Comparison of ENCODE assay signal across 1 cellular context in genomic region chr9:124839612-124840299, GRCh38.
TF ChIP-seq lines count a peak whose summit lies in the region.

No MANE protein-coding gene starts in this region.

TF ChIP-seq in GM23338, 12 proteins besides CTCF, POLR2A, EP300 and RAD21 (continued from another document):
- no peak for TF ChIP-seq ETS1 (IDR thresholded peaks at IDR 0.05)
- no peak for TF ChIP-seq REST (IDR thresholded peaks at IDR 0.05; ENCODE audit: unreplicated experiment)
- TF ChIP-seq EZH2 (IDR thresholded peaks at IDR 0.05; ENCODE audit: low read depth, unreplicated experiment), result no peak
- TF ChIP-seq ZNF331 (CRISPR knock-in tag; IDR thresholded peaks at IDR 0.05; ENCODE audit: low read depth), result no peak
- no peak for TF ChIP-seq CREB1 (CRISPR knock-in tag; IDR thresholded peaks at IDR 0.05; ENCODE audit: low read depth)
- TF ChIP-seq EZH2phosphoT487 (IDR thresholded peaks at IDR 0.05; ENCODE audit: unreplicated experiment), result no peak
- TF ChIP-seq STAT1 (IDR thresholded peaks at IDR 0.05; ENCODE audit: unreplicated experiment), result no peak
- TF ChIP-seq JUNB (IDR thresholded peaks at IDR 0.05; ENCODE audit: unreplicated experiment), result no peak
- TF ChIP-seq ZNF114 (CRISPR knock-in tag; IDR thresholded peaks at IDR 0.05), result no peak
- no peak for TF ChIP-seq NANOG (IDR thresholded peaks at IDR 0.05; ENCODE audit: borderline replicate concordance)
TF ChIP-seq in GM23338: peak in this region for 0.
